ENCODE assay signal across 21 cellular contexts in the genomic region with DNA sequence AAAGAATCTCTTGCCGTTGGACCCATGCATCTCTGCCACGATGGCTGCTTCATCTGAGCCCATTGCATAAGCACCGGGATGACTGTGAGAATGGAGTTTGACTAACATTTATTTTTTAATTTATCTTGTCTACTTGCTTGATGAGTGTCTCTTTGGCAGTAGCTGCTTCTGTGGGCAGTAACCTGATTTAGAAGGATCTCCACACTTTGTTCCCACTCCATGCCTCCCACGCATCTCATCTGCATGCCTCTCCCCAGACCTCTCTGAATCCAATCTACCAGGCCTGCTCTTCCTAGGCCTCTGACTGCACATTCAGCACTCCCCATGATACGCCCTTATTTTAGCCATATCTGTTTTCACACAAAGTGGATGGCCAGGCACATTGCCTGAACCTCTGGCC.
"Had no signal": no experiment of that assay in that cellular context is flagged by ENCODE, and none has a peak within 500 bp of the region (broad histone marks: within the 10 kb centered on the region; RNA-seq: fewer than 3 reads in every experiment).

No MANE protein-coding gene starts in this region.

- H3K4me3 ChIP-seq: gastrocnemius medialis, hepatocyte, lung, psoas muscle, sigmoid colon, stomach, thoracic aorta, tibial nerve, upper lobe of left lung had no signal

- DNase-seq: cerebellar nuclear complex; cortex of kidney; effector CD4-positive, alpha-beta T cell; foreskin fibroblast; gastrocnemius medialis; left cardiac atrium; left ventricle myocardium superior; natural killer cell; psoas muscle; right cardiac atrium; sigmoid colon; stimulated activated CD4-positive, alpha-beta T cell treated with anti-CD3 and anti-CD28 coated beads, Interleukin-2, amount 100 ng/mL, for 24 hours; stimulated activated CD4-positive, alpha-beta T cell treated with anti-CD3 and anti-CD28 coated beads, Interleukin-4, amount 100 ng/mL, for 24 hours; stimulated activated naive CD4-positive, alpha-beta T cell treated with Interleukin-2 at 50 U/mL for 16 hours; stomach; upper lobe of left lung had no signal

- H3K4me1 ChIP-seq: gastrocnemius medialis, psoas muscle, sigmoid colon, stomach, upper lobe of left lung had no signal

- H3K36me3 ChIP-seq: gastrocnemius medialis, sigmoid colon, stomach, thoracic aorta, tibial nerve, upper lobe of left lung had no signal

- ATAC-seq: gastrocnemius medialis; left ventricle myocardium superior; natural killer cell; psoas muscle; right cardiac atrium; stimulated activated effector memory CD8-positive, alpha-beta T cell treated with anti-CD3 and anti-CD28 coated beads, Interleukin-12 subunit alpha, Interleukin-12 subunit beta, amount 100 ng/mL, for 72 hours had no signal

- H3K27me3 ChIP-seq: gastrocnemius medialis, hepatocyte, sigmoid colon, stomach, tibial nerve, upper lobe of left lung had no signal

- H3K27ac ChIP-seq: gastrocnemius medialis, hepatocyte, psoas muscle, sigmoid colon, stomach, thoracic aorta, tibial nerve, upper lobe of left lung had no signal

- H3K9me3 ChIP-seq: gastrocnemius medialis, psoas muscle, sigmoid colon, stomach, thoracic aorta, tibial nerve, upper lobe of left lung had no signal
